Comparison of ENCODE assay signal across 2 cellular contexts in genomic region chr5:143924311-143924710, GRCh38.
TF ChIP-seq lines count a peak whose summit lies in the region.

No MANE protein-coding gene starts in this region.

TF ChIP-seq in SK-N-SH, 30 proteins besides CTCF, POLR2A, EP300 and RAD21:
- TF ChIP-seq REST (IDR thresholded peaks at IDR 0.05; ENCODE audit: low read depth, low read length) (no peak), FOXJ3 (CRISPR knock-in tag; IDR thresholded peaks at IDR 0.05) (no peak), RFX5 (IDR thresholded peaks at IDR 0.05; ENCODE audit: low read length) (no peak), FOSL2 (IDR thresholded peaks at IDR 0.05; ENCODE audit: borderline replicate concordance, low read depth) (no peak)

TF ChIP-seq in WTC11, 78 proteins besides CTCF, POLR2A, EP300 and RAD21 (continued from another document):
- no peak for TF ChIP-seq ZNF281 (CRISPR knock-in tag; IDR thresholded peaks at IDR 0.05)
- TF ChIP-seq NFYB (CRISPR knock-in tag; conservative IDR thresholded peaks at IDR 0.05; ENCODE audit: low read depth): no peak
- TF ChIP-seq TP53 (CRISPR knock-in tag; IDR thresholded peaks at IDR 0.05): no peak
- no peak for TF ChIP-seq NFE2L1 (CRISPR knock-in tag; IDR thresholded peaks at IDR 0.05)
- TF ChIP-seq RORB (CRISPR knock-in tag; IDR thresholded peaks at IDR 0.05): no peak
- no peak for TF ChIP-seq ZNF425 (CRISPR knock-in tag; conservative IDR thresholded peaks at IDR 0.05)
- TF ChIP-seq FOXP4 (CRISPR knock-in tag; IDR thresholded peaks at IDR 0.05): no peak
- no peak for TF ChIP-seq SMAD4 (CRISPR knock-in tag; IDR thresholded peaks at IDR 0.05)
